ENCODE assay signal across 17 cellular contexts in the genomic region with DNA sequence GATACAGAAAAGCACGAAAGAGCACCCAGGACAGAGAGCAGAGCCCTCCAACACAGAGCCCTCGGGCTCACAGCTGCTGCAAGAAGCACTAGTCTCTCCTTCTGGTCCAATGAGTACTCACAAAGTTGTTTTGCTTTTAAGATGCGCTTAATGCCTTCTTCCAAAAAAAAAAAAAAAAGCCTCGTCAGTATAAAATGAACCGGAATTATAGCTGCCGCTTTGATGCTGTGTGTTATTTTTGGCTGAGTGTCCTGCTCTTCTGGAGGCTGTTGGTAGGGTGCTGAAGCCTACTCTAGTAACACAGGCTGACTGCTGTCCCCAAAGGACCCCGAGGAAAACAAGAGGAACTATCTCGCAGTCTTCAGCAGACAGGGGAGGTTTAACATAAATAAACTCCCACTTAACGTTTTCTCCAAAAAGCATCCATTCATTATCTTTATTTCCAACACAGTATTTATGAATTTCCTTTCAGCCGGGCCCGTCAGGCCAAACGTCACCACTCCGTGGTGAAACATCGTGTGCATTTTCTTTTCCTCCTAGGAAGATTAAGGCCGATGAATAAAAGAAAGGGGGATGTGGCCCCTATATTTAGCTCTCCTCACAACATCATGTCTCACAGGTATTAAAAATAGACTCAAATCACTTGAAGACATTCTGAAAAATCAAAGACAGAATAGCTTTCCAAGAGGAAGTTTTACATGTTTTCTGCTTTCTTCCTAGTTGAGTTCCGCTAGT.
DNase-seq lines count a peak whose midpoint lies in the region; ATAC-seq and TF ChIP-seq lines count a peak whose summit lies in the region.
"Had no signal": no experiment of that assay in that cellular context is flagged by ENCODE, and none has a peak within 500 bp of the region (broad histone marks: within the 10 kb centered on the region; RNA-seq: fewer than 3 reads in every experiment).

No MANE protein-coding gene starts in this region.

- peak overlapping the region; percentile 61 for H2AFZ ChIP-seq in osteoblast (ENCODE audit: low read length)

- H3K4me3 ChIP-seq in astrocyte of the cerebellum (ENCODE audit: low read depth, low read length) (no peak overlapping the region), fibroblast of villous mesenchyme (ENCODE audit: low read depth, low read length) (no peak overlapping the region), osteoblast (ENCODE audit: insufficient read depth, low read length) (peak overlapping the region; percentile 14), MG63 (no peak overlapping the region), body of pancreas (no peak overlapping the region)
- H3K4me3 ChIP-seq: prostate gland had no signal

- H4K20me1 ChIP-seq in osteoblast (ENCODE audit: insufficient read depth, low read length): no peaks in the 10 kb centered on the region

- H3K4me1 Mint-ChIP-seq in activated naive CD4-positive, alpha-beta T cell treated with anti-CD3 and anti-CD28 coated beads for 36 hours (ENCODE audit: low read depth): no peaks in the 10 kb centered on the region

- ATAC-seq in body of pancreas: no peak
- ATAC-seq: naive thymus-derived CD4-positive, alpha-beta T cell had no signal

- H3K36me3 Mint-ChIP-seq in activated naive CD4-positive, alpha-beta T cell treated with anti-CD3 and anti-CD28 coated beads for 36 hours (ENCODE audit: low read depth): no peaks in the 10 kb centered on the region
- H3K36me3 Mint-ChIP-seq: naive thymus-derived CD4-positive, alpha-beta T cell had no signal

- TF ChIP-seq POLR2A in body of pancreas (IDR thresholded peaks at IDR 0.05): no peak

- H3K4me1 ChIP-seq in osteoblast (ENCODE audit: insufficient read depth, low read length) (peaks cover 31% of the 10 kb centered on the region), body of pancreas (peaks cover 4% of the 10 kb centered on the region)
- H3K4me1 ChIP-seq: Caco-2, prostate gland had no signal

- peaks cover 3% of the 10 kb centered on the region for H3K9me3 Mint-ChIP-seq in activated naive CD4-positive, alpha-beta T cell treated with anti-CD3 and anti-CD28 coated beads for 36 hours
- H3K9me3 Mint-ChIP-seq: T-helper 1 cell treated with Interleukin-12 subunit alpha and Interleukin-12 subunit beta and Interleukin-4 antibody, amounts not matched to agents 30 μg/mL and 1 μg/mL, for 36 hours had no signal

- no peaks in the 10 kb centered on the region for H3K79me2 ChIP-seq in osteoblast (ENCODE audit: insufficient read depth, low read length)

- no peak overlapping the region for H3K4me3 Mint-ChIP-seq in activated naive CD4-positive, alpha-beta T cell treated with anti-CD3 and anti-CD28 coated beads for 36 hours
- H3K4me3 Mint-ChIP-seq: naive thymus-derived CD4-positive, alpha-beta T cell; T-helper 1 cell treated with Interleukin-12 subunit alpha and Interleukin-12 subunit beta and Interleukin-4 antibody, amounts not matched to agents 30 μg/mL and 1 μg/mL, for 36 hours had no signal

- H3K27ac Mint-ChIP-seq in activated naive CD4-positive, alpha-beta T cell treated with anti-CD3 and anti-CD28 coated beads for 36 hours: no peak overlapping the region
- H3K27ac Mint-ChIP-seq: T-helper 1 cell treated with Interleukin-12 subunit alpha and Interleukin-12 subunit beta and Interleukin-4 antibody, amounts not matched to agents 30 μg/mL and 1 μg/mL, for 36 hours had no signal

- H3K9me3 ChIP-seq in osteoblast (ENCODE audit: low read depth, low read length) (no peaks in the 10 kb centered on the region), MG63 (no peaks in the 10 kb centered on the region), body of pancreas (no peaks in the 10 kb centered on the region)
- H3K9me3 ChIP-seq: Caco-2, prostate gland had no signal

- H3K36me3 ChIP-seq in osteoblast (ENCODE audit: insufficient read depth, low read length) (no peaks in the 10 kb centered on the region), MG63 (no peaks in the 10 kb centered on the region), body of pancreas (replicated peaks in 1 of 2; ENCODE audit: insufficient read depth in 1 of 2, low read depth in 2 of 2) (no peaks in the 10 kb centered on the region)
- H3K36me3 ChIP-seq: prostate gland had no signal

- in situ Hi-C loops in astrocyte of the cerebellum (cut with HindIII; ENCODE audit: low sequenced_read_pairs): no loop called here

- H3K27ac ChIP-seq in osteoblast (ENCODE audit: low read depth, low read length): peak overlapping the region; percentile 77
- H3K27ac ChIP-seq in body of pancreas: no peak overlapping the region

- peak overlapping the region; percentile 62 for H3K4me2 ChIP-seq in osteoblast (ENCODE audit: insufficient read depth, low read length)

- 57 to 62% methylated on average over 16 of the region's 16 CpGs for WGBS in body of pancreas, 2 donors

- peaks cover 3% of the 10 kb centered on the region for H3K27me3 Mint-ChIP-seq in activated naive CD4-positive, alpha-beta T cell treated with anti-CD3 and anti-CD28 coated beads for 36 hours (ENCODE audit: low read depth)

- DNase-seq in Daoy (ENCODE audit: low read depth) (peak; percentile 16), astrocyte of the cerebellum (ENCODE audit: low read depth) (peak; percentile 8), fibroblast of villous mesenchyme (ENCODE audit: low read depth) (peak; percentile 71), osteoblast (ENCODE audit: insufficient read length, low spot score, missing footprints) (no peak), MG63 (no peak), AML-193 (lab: John Stamatoyannopoulos, UW) (no peak), body of pancreas (no peak)
- DNase-seq in activated naive CD4-positive, alpha-beta T cell treated with anti-CD3 and anti-CD28 coated beads for 36 hours: no peak
- DNase-seq: activated CD4-positive, CD25-positive, alpha-beta regulatory T cell; activated naive CD4-positive, alpha-beta T cell treated with anti-CD3 and anti-CD28 coated beads, Interleukin-2, amount 50 U/mL, for 16 hours; Caco-2; cerebellar nuclear complex; naive thymus-derived CD4-positive, alpha-beta T cell; NCI-H187 treated with DMSO at 0.1 percent for 48 hours; NCI-H526 treated with DMSO at 0.1 percent for 48 hours had no signal

- intact Hi-C loops in activated naive CD4-positive, alpha-beta T cell treated with anti-CD3 and anti-CD28 coated beads for 36 hours (cut with micrococcal nuclease): no loop called here
- intact Hi-C loops in body of pancreas (cut with DNase I): no loop called here

- TF ChIP-seq CTCF in astrocyte of the cerebellum (IDR thresholded peaks at IDR 0.05; ENCODE audit: low read depth, low read length, missing control alignments): no peak
- TF ChIP-seq CTCF in fibroblast of villous mesenchyme (IDR thresholded peaks at IDR 0.05; ENCODE audit: insufficient read depth, low read depth, low read length): no peak
- no peak for TF ChIP-seq CTCF in osteoblast (IDR thresholded peaks at IDR 0.05; ENCODE audit: extremely low read depth, low read depth, low read length)
- no peak for TF ChIP-seq CTCF in body of pancreas (IDR thresholded peaks at IDR 0.05)

- H3K27me3 ChIP-seq in osteoblast (ENCODE audit: insufficient read depth, low read length): no peaks in the 10 kb centered on the region
- no peaks in the 10 kb centered on the region for H3K27me3 ChIP-seq in MG63
- no peaks in the 10 kb centered on the region for H3K27me3 ChIP-seq in body of pancreas

- CTCF ChIA-PET in activated naive CD4-positive, alpha-beta T cell treated with anti-CD3 and anti-CD28 coated beads for 36 hours (lab: Charles Lee): interaction anchor here (1.4 kb wide), 1 partner anchor 8 kb away, joined by 3 read pairs; no protein-coding TSS in a partner anchor

Comparison
In these comparisons a context has a peak if more than half of its experiments do, and no peak if none do; other contexts are left out.
1. DNase-seq: peak in Daoy (single experiment), astrocyte of the cerebellum (single experiment) and fibroblast of villous mesenchyme (single experiment); none in osteoblast (single experiment), MG63 (single experiment), activated naive CD4-positive, alpha-beta T cell treated with anti-CD3 and anti-CD28 coated beads for 36 hours (single experiment), AML-193 (0 of 2) and body of pancreas (0 of 4).